In genomic region chr9:13485068-13485596, GRCh38 we compare ENCODE assay signal across 13 cellular contexts.
A peak's percentile ranks its signal among the peaks of the same experiment; 100 is the strongest.
DNase-seq lines count a peak whose midpoint lies in the region; ATAC-seq, FAIRE-seq and TF ChIP-seq lines count a peak whose summit lies in the region.
"Had no signal": no experiment of that assay in that cellular context is flagged by ENCODE, and none has a peak within 500 bp of the region (broad histone marks: within the 10 kb centered on the region; RNA-seq: fewer than 3 reads in every experiment).

No MANE protein-coding gene starts in this region.

- no peaks in the 10 kb centered on the region for H3K4me1 Mint-ChIP-seq in astrocyte (ENCODE audit: low read depth, unreplicated experiment)
- H3K4me1 Mint-ChIP-seq: CD4-positive, CD25-positive, alpha-beta regulatory T cell had no signal

- H3K27me3 ChIP-seq in astrocyte (ENCODE audit: insufficient read depth, low read length) (no peaks in the 10 kb centered on the region), heart left ventricle (no peaks in the 10 kb centered on the region), rectal smooth muscle tissue (ENCODE audit: control insufficient read depth, insufficient read depth, low read length) (no peaks in the 10 kb centered on the region)

- H3K9me3 ChIP-seq in astrocyte (ENCODE audit: insufficient read depth, low read depth, low read length) (no peaks in the 10 kb centered on the region), heart left ventricle (no peaks in the 10 kb centered on the region)

- no peaks in the 10 kb centered on the region for H4K20me1 ChIP-seq in astrocyte (ENCODE audit: insufficient read depth, low read length)

- peak; percentile 97 to 99 (median 98) for ATAC-seq in heart left ventricle
- ATAC-seq in HG02870 (IDR thresholded peaks at IDR 0.05; ENCODE audit: unreplicated experiment): no peak

- WGBS in heart left ventricle, 4 donors: 28 to 48% (median 38%) methylated on average over 3 of the region's 3 CpGs

- H3K27me3 Mint-ChIP-seq in astrocyte (ENCODE audit: low read depth, unreplicated experiment): peaks cover 4% of the 10 kb centered on the region
- H3K27me3 Mint-ChIP-seq: CD4-positive, CD25-positive, alpha-beta regulatory T cell had no signal

- no peak for TF ChIP-seq CTCF in astrocyte (IDR thresholded peaks at IDR 0.05; ENCODE audit: insufficient read depth, low read depth, low read length)
- TF ChIP-seq CTCF in heart left ventricle (IDR thresholded peaks at IDR 0.05): peak in 3 of 12 donors; percentile 16 to 30 (median 20)

- no peak for FAIRE-seq in astrocyte (lab: Jason Lieb, UNC)
- FAIRE-seq: colon, GM19239 had no signal

- H3K36me3 Mint-ChIP-seq in astrocyte (ENCODE audit: low read depth, unreplicated experiment): no peaks in the 10 kb centered on the region
- H3K36me3 Mint-ChIP-seq: CD4-positive, CD25-positive, alpha-beta regulatory T cell had no signal

- H2AFZ ChIP-seq in astrocyte (ENCODE audit: low read depth, low read length): no peak overlapping the region

- H3K79me2 ChIP-seq in astrocyte (ENCODE audit: insufficient read depth, low read length): no peaks in the 10 kb centered on the region

- CTCF ChIA-PET in HEK293T (lab: Yijun Ruan, JAX): no interaction called here

- DNase-seq in AG20443 (ENCODE audit: low spot score) (peak; percentile 82), astrocyte (ENCODE audit: low read depth) (peak; percentile 94), heart left ventricle (peak; percentile 32 to 79 (median 72)), HEK293T (ENCODE audit: extremely low spot score) (no peak), retina (no peak), SHP77 (lab: John Stamatoyannopoulos, UW) (no peak)
- DNase-seq: activated T-cell treated with anti-CD3 and anti-CD28 coated beads, Interleukin-2, amount 50 U/mL, for 1 hour; CD4-positive, CD25-positive, alpha-beta regulatory T cell; NCI-H1694 treated with DMSO at 0.1 percent for 48 hours had no signal

- H3K9ac ChIP-seq in astrocyte (ENCODE audit: low read length) (no peak overlapping the region), rectal smooth muscle tissue (ENCODE audit: low read length) (no peak overlapping the region)

- no peak overlapping the region for H3K4me3 Mint-ChIP-seq in astrocyte (ENCODE audit: unreplicated experiment)
- H3K4me3 Mint-ChIP-seq: CD4-positive, CD25-positive, alpha-beta regulatory T cell had no signal

- intact Hi-C loops in heart left ventricle (cut with DNase I): loop anchor here in 3 of 10 donors (5.0 to 10.0 kb wide), 3 partner anchors 60 to 70 kb away; no protein-coding TSS in a partner anchor

- no peak overlapping the region for H3K27ac Mint-ChIP-seq in astrocyte (ENCODE audit: unreplicated experiment)
- H3K27ac Mint-ChIP-seq: CD4-positive, CD25-positive, alpha-beta regulatory T cell had no signal

- no peak overlapping the region for H3K4me3 ChIP-seq in astrocyte (ENCODE audit: insufficient read depth, low read depth, low read length)
- H3K4me3 ChIP-seq in heart left ventricle: no peak overlapping the region
- H3K4me3 ChIP-seq in rectal smooth muscle tissue (ENCODE audit: low read length): no peak overlapping the region

- H3K27ac ChIP-seq in astrocyte (ENCODE audit: low read depth, low read length) (no peak overlapping the region), heart left ventricle (peak overlapping the region in 11 of 12 donors; percentile 26 to 86 (median 71)), rectal smooth muscle tissue (ENCODE audit: low read depth, low read length) (peak overlapping the region; percentile 51)

- H3K36me3 ChIP-seq in astrocyte (ENCODE audit: insufficient read depth, low read length) (no peaks in the 10 kb centered on the region), heart left ventricle (no peaks in the 10 kb centered on the region), rectal smooth muscle tissue (ENCODE audit: control insufficient read depth, insufficient read depth, low read length) (no peaks in the 10 kb centered on the region)

- no peak for TF ChIP-seq POLR2A in heart left ventricle (IDR thresholded peaks at IDR 0.05)

- H3K4me1 ChIP-seq in astrocyte (ENCODE audit: insufficient read depth, low read length): no peaks in the 10 kb centered on the region
- peaks cover 0 to 27% (median 10%) of the 10 kb centered on the region in 12 donors for H3K4me1 ChIP-seq in heart left ventricle
- H3K4me1 ChIP-seq in rectal smooth muscle tissue (ENCODE audit: control insufficient read depth, insufficient read depth, low read length): peaks cover 2% of the 10 kb centered on the region

- H3K4me2 ChIP-seq in astrocyte (ENCODE audit: low read length): no peak overlapping the region

- POLR2A ChIA-PET in HEK293T (lab: Yijun Ruan, JAX): no interaction called here

- peaks cover 9% of the 10 kb centered on the region for H3K9me3 Mint-ChIP-seq in astrocyte (ENCODE audit: unreplicated experiment)

TF ChIP-seq in HEK293T, 16 proteins besides CTCF, POLR2A, EP300 and RAD21:
- TF ChIP-seq ARNT (IDR thresholded peaks at IDR 0.05) (no peak), BHLHE40 (IDR thresholded peaks at IDR 0.05; ENCODE audit: borderline replicate concordance) (no peak), ELF4 (IDR thresholded peaks at IDR 0.05) (no peak), ZNF384 (IDR thresholded peaks at IDR 0.05) (no peak), FOXM1 (IDR thresholded peaks at IDR 0.05; ENCODE audit: borderline replicate concordance) (no peak), SUZ12 (IDR thresholded peaks at IDR 0.05) (no peak), FOXK2 (IDR thresholded peaks at IDR 0.05) (no peak), FOXA1 (IDR thresholded peaks at IDR 0.05) (no peak), NFRKB (IDR thresholded peaks at IDR 0.05) (no peak), TARDBP (IDR thresholded peaks at IDR 0.05) (no peak), LEF1 (IDR thresholded peaks at IDR 0.05; ENCODE audit: borderline replicate concordance) (no peak), PKNOX1 (IDR thresholded peaks at IDR 0.05) (no peak), HDGF (IDR thresholded peaks at IDR 0.05; ENCODE audit: borderline replicate concordance) (no peak), CTBP1 (IDR thresholded peaks at IDR 0.05; ENCODE audit: borderline replicate concordance) (no peak), L3MBTL2 (conservative IDR thresholded peaks at IDR 0.05) (no peak), SP1 (IDR thresholded peaks at IDR 0.05) (no peak)

Comparison
In these comparisons a context has a peak if more than half of its experiments do, and no peak if none do; other contexts are left out.
1. DNase-seq: peak in AG20443 (single experiment), astrocyte (single experiment) and heart left ventricle (5 of 5); none in HEK293T (single experiment), retina (single experiment) and SHP77 (0 of 2).